ENCODE assay signal across 19 cellular contexts in genomic region chr18:23847321-23847986, GRCh38.
DNase-seq lines count a peak whose midpoint lies in the region; ATAC-seq, FAIRE-seq and TF ChIP-seq lines count a peak whose summit lies in the region.
"Had no signal": no experiment of that assay in that cellular context is flagged by ENCODE, and none has a peak within 500 bp of the region (broad histone marks: within the 10 kb centered on the region; RNA-seq: fewer than 3 reads in every experiment).

No MANE protein-coding gene starts in this region.

- no peaks in the 10 kb centered on the region for H3K79me1 ChIP-seq in H1 (ENCODE audit: low read depth, low read length)

- intact Hi-C loops in PC-3 (cut with micrococcal nuclease), result no loop called here
- intact Hi-C loops in right lobe of liver (cut with DNase I), result no loop called here
- intact Hi-C loops in stomach (cut with DNase I; ENCODE audit: low total_unique reads), result no loop called here

- H3K14ac ChIP-seq in H1 (ENCODE audit: insufficient read length), result peak overlapping the region; percentile 53

- H2BK12ac ChIP-seq in H1 (ENCODE audit: low read depth, low read length), result peak overlapping the region; percentile 6; the same call in 1 of the 2 replicates

- no peak overlapping the region for H3K56ac ChIP-seq in H1 (replicated peaks; ENCODE audit: insufficient read length, low read depth, low read length)

- H3K36me3 ChIP-seq in PC-3 (ENCODE audit: low read depth, low read length) (peaks cover 74% of the 10 kb centered on the region), H1 (ENCODE audit: control insufficient read depth in 2 of 4, insufficient read depth in 4 of 4, low read length in 3 of 4) (no peaks in the 10 kb centered on the region), right lobe of liver (no peaks in the 10 kb centered on the region), stomach (peaks cover 0 to 50% (median 42%) of the 10 kb centered on the region in 4 donors)

- no peak for TF ChIP-seq CTCF in PC-3 (conservative IDR thresholded peaks at IDR 0.05; ENCODE audit: low read depth, low read length)
- no peak for TF ChIP-seq CTCF in H1 (IDR thresholded peaks at IDR 0.05; ENCODE audit: control extremely low read depth in 1 of 3, insufficient read depth in 1 of 3, low read depth in 1 of 3, low read length in 3 of 3)
- TF ChIP-seq CTCF in right lobe of liver (IDR thresholded peaks at IDR 0.05), result no peak
- no peak for TF ChIP-seq CTCF in type B pancreatic cell (conservative IDR thresholded peaks at IDR 0.05)
- no peak for TF ChIP-seq CTCF in stomach (IDR thresholded peaks at IDR 0.05)

- no peak overlapping the region for H2BK5ac ChIP-seq in H1 (ENCODE audit: low read depth, low read length)

- H3K27me3 ChIP-seq in PC-3 (ENCODE audit: low read length), result no peaks in the 10 kb centered on the region
- H3K27me3 ChIP-seq in H1 (replicated peaks in 1 of 4; ENCODE audit: control insufficient read depth in 3 of 4, extremely low read depth in 1 of 4, insufficient read depth in 3 of 4, low read length in 3 of 4), result no peaks in the 10 kb centered on the region
- H3K27me3 ChIP-seq in right lobe of liver, result no peaks in the 10 kb centered on the region
- H3K27me3 ChIP-seq in stomach, result no peaks in the 10 kb centered on the region
- H3K27me3 ChIP-seq: BLaER1 had no signal

- peaks cover 3% of the 10 kb centered on the region for H3K27me3 Mint-ChIP-seq in type B pancreatic cell
- H3K27me3 Mint-ChIP-seq in activated CD8-positive, alpha-beta T cell treated with anti-CD3 and anti-CD28 coated beads, Interleukin-2, amount 10 ng/mL, durations not matched to agents 7 days and 5 days (ENCODE audit: low read depth), result peaks cover 9% of the 10 kb centered on the region

- no peak for FAIRE-seq in H1 (lab: Jason Lieb, UNC)
- FAIRE-seq: GM12892, GM18507, HTR-8/SVneo had no signal

- no peak overlapping the region for H3K4me3 ChIP-seq in PC-3 (ENCODE audit: low read length)
- H3K4me3 ChIP-seq in H1 (ENCODE audit: extremely low read depth in 1 of 4, insufficient read depth in 2 of 4, low read depth in 3 of 4, low read length in 4 of 4), result no peak overlapping the region
- H3K4me3 ChIP-seq in right lobe of liver, result no peak overlapping the region
- H3K4me3 ChIP-seq in stomach, result no peak overlapping the region
- H3K4me3 ChIP-seq: BLaER1 had no signal

- no peaks in the 10 kb centered on the region for H3K9me2 ChIP-seq in PC-3 (replicated peaks; ENCODE audit: low read length)

- peak overlapping the region; percentile 18 for H3K4me3 Mint-ChIP-seq in type B pancreatic cell
- H3K4me3 Mint-ChIP-seq in activated CD8-positive, alpha-beta T cell treated with anti-CD3 and anti-CD28 coated beads, Interleukin-2, amount 10 ng/mL, durations not matched to agents 7 days and 5 days, result no peak overlapping the region
- H3K4me3 Mint-ChIP-seq: CD14-positive monocyte; CD4-positive, alpha-beta memory T cell; H9 had no signal

- DNase-seq in PC-3, result no peak
- DNase-seq in H1 (ENCODE audit: low read depth in 1 of 2, low spot score in 2 of 2), result no peak
- peak in 2 of 3 donors; percentile 50 to 67 for DNase-seq in right lobe of liver
- no peak for DNase-seq in type B pancreatic cell (ENCODE audit: extremely low spot score, unreplicated experiment)
- no peak for DNase-seq in NCI-H1694 treated with DMSO at 0.1 percent for 48 hours (lab: John Stamatoyannopoulos, UW)
- DNase-seq in stomach, result no peak
- DNase-seq in activated CD8-positive, alpha-beta T cell treated with anti-CD3 and anti-CD28 coated beads, Interleukin-2, amount 10 ng/mL, durations not matched to agents 7 days and 5 days, result no peak
- DNase-seq: 8988T; CD4-positive, alpha-beta memory T cell; DMS153; DMS79; GDM1; GOT3; H9 had no signal

- no peak for TF ChIP-seq EP300 in H1 (IDR thresholded peaks at IDR 0.05; ENCODE audit: borderline replicate concordance in 1 of 2, low read depth in 2 of 2, low read length in 2 of 2)
- TF ChIP-seq EP300 in stomach (IDR thresholded peaks at IDR 0.05), result no peak

- no peaks in the 10 kb centered on the region for H3K23me2 ChIP-seq in H1 (ENCODE audit: low read depth, low read length)

- no peak overlapping the region for H2AK5ac ChIP-seq in H1 (ENCODE audit: low read depth, low read length)

- no peak overlapping the region for H3K18ac ChIP-seq in H1 (ENCODE audit: extremely low read depth, low read length)

- ATAC-seq in PC-3 (no peak), right lobe of liver (peak; percentile 67 to 95 (median 82))
- no peak for ATAC-seq in activated CD8-positive, alpha-beta T cell treated with anti-CD3 and anti-CD28 coated beads, Interleukin-2, amount 10 ng/mL, durations not matched to agents 7 days and 5 days

- H3K9ac ChIP-seq in PC-3 (ENCODE audit: low read length), result peak overlapping the region; percentile 77; the same call in 1 of the 2 replicates
- no peak overlapping the region for H3K9ac ChIP-seq in H1 (replicated peaks in 1 of 4; ENCODE audit: extremely low read depth in 1 of 4, low read depth in 3 of 4, low read length in 3 of 4)
- H3K9ac ChIP-seq: BLaER1 had no signal

- TF ChIP-seq RAD21 in H1 (IDR thresholded peaks at IDR 0.05 in 1 of 2, conservative IDR thresholded peaks at IDR 0.05 in 1 of 2; ENCODE audit: low read depth in 2 of 2, low read length in 2 of 2), result no peak

- 85% methylated on average over 19 of the region's 19 CpGs; no CpG with 5 or more reads in 1 of the 2 experiments for WGBS in H1 (ENCODE audit: extremely low coverage in 1 of 2, insufficient coverage in 1 of 2, insufficient read length in 1 of 2, insufficient replicate concordance in 2 of 2, low coverage in 1 of 2, low lambda C conversion rate in 2 of 2, missing lambda C conversion rate in 1 of 2), 2 experiments
- WGBS in right lobe of liver (ENCODE audit: insufficient coverage, low coverage, low lambda C conversion rate, missing lambda C conversion rate), result no CpG with 5 or more reads among the region's 19 CpGs
- WGBS in stomach, 5 donors, result 92 to 94% (median 94%) methylated on average over 19 of the region's 19 CpGs

- no peak overlapping the region for H2BK15ac ChIP-seq in H1 (ENCODE audit: low read length)

- no peaks in the 10 kb centered on the region for H3K36me3 Mint-ChIP-seq in type B pancreatic cell
- no peaks in the 10 kb centered on the region for H3K36me3 Mint-ChIP-seq in activated CD8-positive, alpha-beta T cell treated with anti-CD3 and anti-CD28 coated beads, Interleukin-2, amount 10 ng/mL, durations not matched to agents 7 days and 5 days (ENCODE audit: low read depth)
- H3K36me3 Mint-ChIP-seq: CD14-positive monocyte; CD4-positive, alpha-beta memory T cell had no signal

- H4K20me1 ChIP-seq in PC-3 (ENCODE audit: low read length) (no peaks in the 10 kb centered on the region), H1 (replicated peaks in 1 of 2; ENCODE audit: control insufficient read depth in 1 of 2, insufficient read depth in 2 of 2, low read length in 2 of 2) (no peaks in the 10 kb centered on the region)
- H4K20me1 ChIP-seq: BLaER1 had no signal

- no peak for TF ChIP-seq POLR2A in H1 (IDR thresholded peaks at IDR 0.05; ENCODE audit: control extremely low read depth in 1 of 2, low read depth in 2 of 2, low read length in 2 of 2)
- no peak for TF ChIP-seq POLR2A in right lobe of liver (IDR thresholded peaks at IDR 0.05)
- no peak for TF ChIP-seq POLR2A in stomach (IDR thresholded peaks at IDR 0.05)

- H3K9me3 Mint-ChIP-seq in type B pancreatic cell, result no peaks in the 10 kb centered on the region
- no peaks in the 10 kb centered on the region for H3K9me3 Mint-ChIP-seq in activated CD8-positive, alpha-beta T cell treated with anti-CD3 and anti-CD28 coated beads, Interleukin-2, amount 10 ng/mL, durations not matched to agents 7 days and 5 days (ENCODE audit: insufficient read depth)
- H3K9me3 Mint-ChIP-seq: H9 had no signal

- H3K4me1 ChIP-seq in PC-3 (ENCODE audit: insufficient read depth, low read length), result peaks cover 61% of the 10 kb centered on the region
- H3K4me1 ChIP-seq in H1 (replicated peaks in 1 of 4; ENCODE audit: control insufficient read depth in 3 of 4, insufficient read depth in 4 of 4, low read length in 3 of 4), result peaks cover 0 to 2% (median 0%) of the 10 kb centered on the region in 4 experiments; a peak in 5 of 7 replicates
- peaks cover 0 to 10% (median 4%) of the 10 kb centered on the region in 4 donors for H3K4me1 ChIP-seq in right lobe of liver
- H3K4me1 ChIP-seq in stomach, result peaks cover 0 to 4% (median 0%) of the 10 kb centered on the region in 4 donors

- no peak overlapping the region for H4K8ac ChIP-seq in H1 (ENCODE audit: extremely low read depth, insufficient read depth, low read length)

- H3K4ac ChIP-seq in H1 (replicated peaks; ENCODE audit: insufficient read length, low read depth, low read length), result no peak overlapping the region

- POLR2A ChIA-PET in PC-3 (lab: Charles Lee; ENCODE audit: unreplicated experiment) (no interaction called here), H1 (lab: Charles Lee; ENCODE audit: partially characterized antibody) (no interaction called here)
- POLR2A ChIA-PET in activated CD8-positive, alpha-beta T cell treated with anti-CD3 and anti-CD28 coated beads, Interleukin-2, amount 10 ng/mL, durations not matched to agents 7 days and 5 days (lab: Charles Lee), result no interaction called here

- peaks cover 4% of the 10 kb centered on the region for H3F3A ChIP-seq in PC-3 (ENCODE audit: low read length, unreplicated experiment)

- no peak overlapping the region for H3K4me2 ChIP-seq in PC-3 (ENCODE audit: low read length)
- no peak overlapping the region for H3K4me2 ChIP-seq in H1 (ENCODE audit: insufficient read depth in 1 of 2, low read depth in 2 of 2, low read length in 2 of 2)
- H3K4me2 ChIP-seq: BLaER1 had no signal

- H4K91ac ChIP-seq in H1 (replicated peaks; ENCODE audit: insufficient read length, low read length), result no peak overlapping the region

- no peaks in the 10 kb centered on the region for H3K9me3 ChIP-seq in PC-3 (ENCODE audit: low read length)
- H3K9me3 ChIP-seq in H1 (ENCODE audit: insufficient read depth in 2 of 2, low read depth in 1 of 2, low read length in 1 of 2), result no peaks in the 10 kb centered on the region
- no peaks in the 10 kb centered on the region for H3K9me3 ChIP-seq in right lobe of liver
- no peaks in the 10 kb centered on the region for H3K9me3 ChIP-seq in stomach
- H3K9me3 ChIP-seq: BLaER1 had no signal

- no peak overlapping the region for H4K5ac ChIP-seq in H1 (ENCODE audit: insufficient read length, low read depth, low read length)

- peak overlapping the region; percentile 17 for H3K27ac Mint-ChIP-seq in type B pancreatic cell
- H3K27ac Mint-ChIP-seq in activated CD8-positive, alpha-beta T cell treated with anti-CD3 and anti-CD28 coated beads, Interleukin-2, amount 10 ng/mL, durations not matched to agents 7 days and 5 days, result no peak overlapping the region
- H3K27ac Mint-ChIP-seq: CD14-positive monocyte; CD4-positive, alpha-beta memory T cell had no signal

- CTCF ChIA-PET in PC-3 (lab: Charles Lee) (no interaction called here), H1 (lab: Charles Lee; ENCODE audit: partially characterized antibody) (interaction anchor here (1.4 kb wide), 1 partner anchor 14 kb away, joined by 3 read pairs; no protein-coding TSS in a partner anchor)
- CTCF ChIA-PET in activated CD8-positive, alpha-beta T cell treated with anti-CD3 and anti-CD28 coated beads, Interleukin-2, amount 10 ng/mL, durations not matched to agents 7 days and 5 days (lab: Charles Lee), result no interaction called here

- no peak overlapping the region for H3K23ac ChIP-seq in H1 (ENCODE audit: insufficient read length)

- H3K27ac ChIP-seq in PC-3 (ENCODE audit: low read length), result peak overlapping the region; percentile 97
- H3K27ac ChIP-seq in H1 (ENCODE audit: low read depth, low read length), result no peak overlapping the region
- H3K27ac ChIP-seq in right lobe of liver, result no peak overlapping the region
- H3K27ac ChIP-seq in stomach, result no peak overlapping the region
- H3K27ac ChIP-seq: BLaER1 had no signal

- BruUV-seq in PC-3 (replicated peaks; lab: Mats Ljungman, UMichigan), result no TSS peak

- H3K79me2 ChIP-seq in PC-3 (ENCODE audit: low read length) (no peaks in the 10 kb centered on the region; the same call in 1 of the 2 replicates), H1 (ENCODE audit: control insufficient read depth in 1 of 2, insufficient read depth in 2 of 2, low read length in 2 of 2) (no peaks in the 10 kb centered on the region)

- H2BK120ac ChIP-seq in H1 (replicated peaks; ENCODE audit: low read depth, low read length), result no peak overlapping the region

- peaks cover 17% of the 10 kb centered on the region for H3K4me1 Mint-ChIP-seq in type B pancreatic cell (ENCODE audit: unreplicated experiment)
- H3K4me1 Mint-ChIP-seq in activated CD8-positive, alpha-beta T cell treated with anti-CD3 and anti-CD28 coated beads, Interleukin-2, amount 10 ng/mL, durations not matched to agents 7 days and 5 days (ENCODE audit: low read depth), result peaks cover 9% of the 10 kb centered on the region

- no peak overlapping the region for H2AFZ ChIP-seq in PC-3 (ENCODE audit: low read length)
- H2AFZ ChIP-seq in H1 (ENCODE audit: low read length), result no peak overlapping the region

- H2BK20ac ChIP-seq in H1 (ENCODE audit: low read length), result no peak overlapping the region

Comparison
In these comparisons a context has a peak if more than half of its experiments do, and no peak if none do; other contexts are left out.
1. ATAC-seq: peak in right lobe of liver (4 of 4); none in PC-3 (single experiment) and activated CD8-positive, alpha-beta T cell treated with anti-CD3 and anti-CD28 coated beads, Interleukin-2, amount 10 ng/mL, durations not matched to agents 7 days and 5 days (single experiment).
2. DNase-seq: peak in right lobe of liver (2 of 3); none in PC-3 (single experiment), H1 (0 of 2), type B pancreatic cell (single experiment), NCI-H1694 treated with DMSO at 0.1 percent for 48 hours (single experiment), stomach (single experiment) and activated CD8-positive, alpha-beta T cell treated with anti-CD3 and anti-CD28 coated beads, Interleukin-2, amount 10 ng/mL, durations not matched to agents 7 days and 5 days (single experiment).